ENCODE assay signal across 1 cellular context in the genomic region with DNA sequence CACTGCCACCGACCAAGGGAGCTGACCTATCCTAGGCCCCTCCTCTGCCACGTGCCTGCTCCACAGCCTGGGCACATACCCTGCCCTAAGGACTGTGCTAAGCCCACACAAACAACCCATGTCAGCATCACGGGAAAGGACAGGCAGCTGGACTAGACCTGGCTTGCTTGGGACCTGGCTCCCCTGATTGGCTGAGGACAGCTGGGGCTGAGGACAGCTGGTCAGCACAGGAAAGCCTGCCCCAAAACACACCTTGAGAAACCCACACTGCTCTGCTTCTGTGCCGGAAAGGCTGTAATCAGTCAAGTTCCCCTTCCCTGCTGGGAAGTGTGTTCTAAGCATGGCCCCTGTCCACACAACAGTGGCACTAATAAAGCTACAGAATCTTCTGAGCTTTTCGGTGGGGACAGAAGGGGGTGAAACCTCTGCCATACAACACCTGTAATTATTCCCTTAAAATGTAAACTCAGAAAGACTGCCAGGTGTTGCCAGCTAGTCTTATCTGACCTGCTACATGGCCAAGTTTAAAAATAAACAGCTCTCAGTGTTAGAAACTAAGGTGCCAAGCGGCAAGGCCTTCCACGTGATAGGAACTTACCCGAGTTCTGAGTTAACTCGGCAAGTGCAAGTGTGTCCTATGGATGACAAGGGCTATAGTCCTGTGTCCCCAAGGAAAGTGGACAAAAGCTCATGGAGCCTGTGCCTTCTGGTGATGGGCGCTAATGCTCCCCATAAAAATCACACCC.
TF ChIP-seq lines count a peak whose summit lies in the region.

No MANE protein-coding gene starts in this region.

TF ChIP-seq in IMR-90, 13 proteins besides CTCF, POLR2A, EP300 and RAD21 (continued from another document):
- no peak for TF ChIP-seq MAFK (IDR thresholded peaks at IDR 0.05; ENCODE audit: low read depth, low read length)
